Comparison of ENCODE assay signal across 10 cellular contexts in the genomic region with DNA sequence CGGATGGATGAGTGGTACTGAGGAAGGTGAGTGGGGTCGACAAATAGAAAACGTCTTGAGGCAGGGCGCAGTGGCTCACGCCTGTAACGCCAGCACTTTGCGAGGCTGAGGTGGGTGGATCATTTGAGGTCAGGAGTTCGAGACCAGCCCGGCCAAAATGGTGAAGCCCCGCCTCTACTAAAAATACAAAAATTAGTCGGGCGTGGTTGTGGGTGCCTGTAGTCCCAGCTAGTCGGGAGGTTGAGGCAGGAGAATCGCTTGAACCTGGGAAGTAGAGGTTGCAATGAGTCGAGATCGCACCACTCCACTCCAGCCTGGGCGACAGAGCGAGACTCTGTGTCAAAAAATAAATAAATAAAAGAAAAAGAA. TPM values are rescaled to one million over a fixed set of nuclear protein-coding genes. Genes with fewer than 3 reads are reported as not detected.
DNase-seq lines count a peak whose midpoint lies in the region; ATAC-seq and TF ChIP-seq lines count a peak whose summit lies in the region.
"Not testable (repeated sequence)": the region's sequence is repeated elsewhere in the genome, so short reads cannot be mapped to it uniquely, and the experiment has no call there.
"Had no signal": no experiment of that assay in that cellular context is flagged by ENCODE, and none has a peak within 500 bp of the region (broad histone marks: within the 10 kb centered on the region; RNA-seq: fewer than 3 reads in every experiment).

No MANE protein-coding gene starts in this region.

- H3K4me1 ChIP-seq in BLaER1 (peaks cover 36% of the 10 kb centered on the region), duodenal mucosa (ENCODE audit: control insufficient read depth in 1 of 2, insufficient read depth in 2 of 2, low read length in 2 of 2) (peaks cover 10 to 25% of the 10 kb centered on the region in 2 donors), iPS-18a (ENCODE audit: control insufficient read depth, low read depth, low read length) (peaks cover 24% of the 10 kb centered on the region)

- DNase-seq in HEK293T (ENCODE audit: extremely low spot score); activated naive CD4-positive, alpha-beta T cell treated with anti-CD3 and anti-CD28 coated beads for 36 hours; stimulated activated naive CD8-positive, alpha-beta T cell treated with anti-CD3 and anti-CD28 coated beads, Interleukin-15, amount 100 ng/mL, for 72 hours: not testable (repeated sequence)

- CTCF ChIA-PET in HEK293T (lab: Yijun Ruan, JAX): interaction anchor here (1.0 to 1.1 kb wide), 2 partner anchors 22 to 27 kb away, joined by 3 to 6 read pairs; no protein-coding TSS in a partner anchor
- CTCF ChIA-PET in activated naive CD4-positive, alpha-beta T cell treated with anti-CD3 and anti-CD28 coated beads for 36 hours (lab: Charles Lee): interaction anchor here (0.6 to 1.9 kb wide), 2 partner anchors 17 to 130 kb away, joined by 3 to 6 read pairs; no protein-coding TSS in a partner anchor

- TF ChIP-seq RAD21 in neural cell (conservative IDR thresholded peaks at IDR 0.05): not testable (repeated sequence)

- peak overlapping the region; percentile 82 for H3K4me3 Mint-ChIP-seq in activated naive CD4-positive, alpha-beta T cell treated with anti-CD3 and anti-CD28 coated beads for 36 hours
- peak overlapping the region; percentile 76 to 84 for H3K4me3 Mint-ChIP-seq in stimulated activated naive CD8-positive, alpha-beta T cell treated with anti-CD3 and anti-CD28 coated beads, Interleukin-15, amount 100 ng/mL, for 72 hours

- peak overlapping the region; percentile 76; the same call in 1 of the 2 replicates for H3K4me2 ChIP-seq in BLaER1
- H3K4me2 ChIP-seq in SU-DHL-6 (ENCODE audit: low read depth, low read length, poor library complexity, severe bottlenecking): peak overlapping the region; percentile 68
- H3K4me2 ChIP-seq in neural cell (ENCODE audit: low read length): peak overlapping the region; percentile 95

- intact Hi-C loops in activated naive CD4-positive, alpha-beta T cell treated with anti-CD3 and anti-CD28 coated beads for 36 hours (cut with micrococcal nuclease): loop anchor here (1.0 to 10.0 kb wide), 5 partner anchors 17 to 395 kb away; a partner anchor contains a TSS

- not testable (repeated sequence) for H4K20me1 ChIP-seq in BLaER1; SU-DHL-6 (ENCODE audit: low read depth, low read length); neural cell (ENCODE audit: insufficient read depth)

- peaks cover 68% of the 10 kb centered on the region for H3K4me1 Mint-ChIP-seq in activated naive CD4-positive, alpha-beta T cell treated with anti-CD3 and anti-CD28 coated beads for 36 hours (ENCODE audit: low read depth)
- H3K4me1 Mint-ChIP-seq in stimulated activated naive CD8-positive, alpha-beta T cell treated with anti-CD3 and anti-CD28 coated beads, Interleukin-15, amount 100 ng/mL, for 72 hours: peaks cover 83% of the 10 kb centered on the region

- H3K9ac ChIP-seq in BLaER1; duodenal mucosa (ENCODE audit: low read depth in 1 of 2, low read length in 2 of 2): not testable (repeated sequence)
- H3K9ac ChIP-seq in SU-DHL-6 (ENCODE audit: low read length) (peak overlapping the region; percentile 55), iPS-18a (ENCODE audit: low read length) (peak overlapping the region; percentile 76), neural cell (ENCODE audit: low read length) (peak overlapping the region; percentile 85)

- not testable (repeated sequence) for H3K79me2 ChIP-seq in SU-DHL-6 (ENCODE audit: insufficient read depth, low read length); neural cell (replicated peaks; ENCODE audit: insufficient read depth, low read length)

- peaks cover 45% of the 10 kb centered on the region for H3K27me3 Mint-ChIP-seq in activated naive CD4-positive, alpha-beta T cell treated with anti-CD3 and anti-CD28 coated beads for 36 hours (ENCODE audit: low read depth)
- peaks cover 73% of the 10 kb centered on the region for H3K27me3 Mint-ChIP-seq in stimulated activated naive CD8-positive, alpha-beta T cell treated with anti-CD3 and anti-CD28 coated beads, Interleukin-15, amount 100 ng/mL, for 72 hours

- H3K36me3 ChIP-seq in BLaER1; SU-DHL-6 (ENCODE audit: low read length); duodenal mucosa (ENCODE audit: control insufficient read depth in 1 of 2, insufficient read depth in 2 of 2, low read length in 2 of 2); iPS-18a (ENCODE audit: control insufficient read depth, low read depth, low read length); neural cell (ENCODE audit: insufficient read depth, low read length): not testable (repeated sequence)

- not testable (repeated sequence) for H3K27ac ChIP-seq in BLaER1; iPS-18a (ENCODE audit: low read length)
- H3K27ac ChIP-seq in SU-DHL-6 (ENCODE audit: low read depth, low read length): peak overlapping the region; percentile 90
- peak overlapping the region; percentile 32 for H3K27ac ChIP-seq in duodenal mucosa (ENCODE audit: low read depth, low read length)
- H3K27ac ChIP-seq in neural cell (ENCODE audit: low read length): peak overlapping the region; percentile 95

- not testable (repeated sequence) for H3K36me3 Mint-ChIP-seq in activated naive CD4-positive, alpha-beta T cell treated with anti-CD3 and anti-CD28 coated beads for 36 hours (ENCODE audit: low read depth)

- H3K27me3 ChIP-seq in BLaER1: peaks cover 61% of the 10 kb centered on the region
- not testable (repeated sequence) for H3K27me3 ChIP-seq in SU-DHL-6 (ENCODE audit: low read length)
- H3K27me3 ChIP-seq in duodenal mucosa (ENCODE audit: control insufficient read depth in 1 of 2, insufficient read depth in 2 of 2, low read length in 2 of 2): peaks cover 37 to 52% of the 10 kb centered on the region in 2 donors
- H3K27me3 ChIP-seq in iPS-18a (ENCODE audit: control insufficient read depth, insufficient read depth, low read length): peaks cover 24% of the 10 kb centered on the region
- H3K27me3 ChIP-seq in neural cell (ENCODE audit: insufficient read depth, low read depth, low read length): peaks cover 18% of the 10 kb centered on the region

- H3K27ac Mint-ChIP-seq in activated naive CD4-positive, alpha-beta T cell treated with anti-CD3 and anti-CD28 coated beads for 36 hours: peak overlapping the region; percentile 83
- peak overlapping the region; percentile 2 to 36 for H3K27ac Mint-ChIP-seq in stimulated activated naive CD8-positive, alpha-beta T cell treated with anti-CD3 and anti-CD28 coated beads, Interleukin-15, amount 100 ng/mL, for 72 hours

- H3K9me3 Mint-ChIP-seq in activated naive CD4-positive, alpha-beta T cell treated with anti-CD3 and anti-CD28 coated beads for 36 hours: not testable (repeated sequence)
- peaks cover 4 to 12% of the 10 kb centered on the region in 2 donors for H3K9me3 Mint-ChIP-seq in stimulated activated naive CD8-positive, alpha-beta T cell treated with anti-CD3 and anti-CD28 coated beads, Interleukin-15, amount 100 ng/mL, for 72 hours

- not testable (repeated sequence) for TF ChIP-seq CTCF in SU-DHL-6 (IDR thresholded peaks at IDR 0.05; ENCODE audit: insufficient read depth, low read length, poor library complexity, severe bottlenecking); neural cell (IDR thresholded peaks at IDR 0.05; ENCODE audit: poor library complexity, severe bottlenecking)

- ATAC-seq in stimulated activated naive CD8-positive, alpha-beta T cell treated with anti-CD3 and anti-CD28 coated beads, Interleukin-15, amount 100 ng/mL, for 72 hours: not testable (repeated sequence)

- not testable (repeated sequence) for TF ChIP-seq EP300 in neural cell (conservative IDR thresholded peaks at IDR 0.05; ENCODE audit: poor library complexity, severe bottlenecking)

- H3K9me3 ChIP-seq in BLaER1: peaks cover 21% of the 10 kb centered on the region
- H3K9me3 ChIP-seq in SU-DHL-6 (ENCODE audit: insufficient read depth, low read length); duodenal mucosa (ENCODE audit: control insufficient read depth in 1 of 2, low read length in 2 of 2); iPS-18a (ENCODE audit: control insufficient read depth, low read depth, low read length); neural cell (ENCODE audit: low read length): not testable (repeated sequence)

- POLR2A ChIA-PET in HEK293T (lab: Yijun Ruan, JAX): not testable (repeated sequence)

- H3K9me2 ChIP-seq in SU-DHL-6 (replicated peaks; ENCODE audit: insufficient read depth, low read length); neural cell (ENCODE audit: insufficient read depth, low read length): not testable (repeated sequence)

- H2AFZ ChIP-seq in SU-DHL-6 (ENCODE audit: low read depth, low read length, severe bottlenecking): peak overlapping the region; percentile 15
- H2AFZ ChIP-seq in neural cell (ENCODE audit: low read depth, low read length): peak overlapping the region; percentile 94

- not testable (repeated sequence) for H3K4me3 ChIP-seq in BLaER1
- H3K4me3 ChIP-seq in SU-DHL-6 (ENCODE audit: insufficient read depth, low read length, poor library complexity, severe bottlenecking): peak overlapping the region; percentile 57
- H3K4me3 ChIP-seq in duodenal mucosa (ENCODE audit: low read depth in 1 of 2, low read length in 2 of 2): peak overlapping the region in 1 of 2 donors; percentile 58
- H3K4me3 ChIP-seq in iPS-18a (ENCODE audit: low read length): peak overlapping the region; percentile 90
- H3K4me3 ChIP-seq in neural cell (ENCODE audit: low read length): peak overlapping the region; percentile 86

- peaks cover 40% of the 10 kb centered on the region for H3F3A ChIP-seq in SU-DHL-6 (ENCODE audit: insufficient read depth)
- H3F3A ChIP-seq in neural cell (ENCODE audit: insufficient read depth, low read length, poor library complexity, severe bottlenecking): not testable (repeated sequence)

TF ChIP-seq in HEK293T, 16 proteins besides CTCF, POLR2A, EP300 and RAD21:
- 0 out of 2 replicates have a peak, but pooled peaks have one; percentile 42 for TF ChIP-seq L3MBTL2 (conservative IDR thresholded peaks at IDR 0.05)

RNA-seq across cellular contexts. Expression of a gene that starts 0.7 kb away (rescaled TPM):
- total RNA-seq in activated naive CD4-positive, alpha-beta T cell treated with anti-CD3 and anti-CD28 coated beads for 36 hours: 1 to 10 TPM; 2.0 to 2.4 TPM
- 0.97 and 1.1 TPM in 2 replicates for polyA plus RNA-seq in neural cell
- 3.8 and 4.1 TPM in 2 replicates for polyA minus RNA-seq in neural cell
- total RNA-seq: bronchial epithelial cell, HT1080 had no signal

RNA-seq across cellular contexts. Expression of a gene that starts 35.5 kb away (rescaled TPM):
- 10 to 100 TPM; 40.2 to 41.0 TPM for total RNA-seq in activated naive CD4-positive, alpha-beta T cell treated with anti-CD3 and anti-CD28 coated beads for 36 hours
- 2.2 TPM in 1 of 2 replicates, not detected in the other for polyA plus RNA-seq in neural cell
- polyA minus RNA-seq in neural cell: not detected in 2 replicates
- total RNA-seq: HT1080 had no signal

RNA-seq across cellular contexts. Expression of a gene that starts 46.3 kb away (rescaled TPM):
- 10 to 100 TPM; 47.2 to 49.3 TPM for total RNA-seq in activated naive CD4-positive, alpha-beta T cell treated with anti-CD3 and anti-CD28 coated beads for 36 hours
- polyA plus RNA-seq in neural cell: 18.5 and 27.7 TPM in 2 replicates
- 16.7 and 20.7 TPM in 2 replicates for polyA minus RNA-seq in neural cell

RNA-seq across cellular contexts. Expression of a gene that starts 54.2 kb away (rescaled TPM):
- 100 to 1,000 TPM; 221 to 224 TPM for total RNA-seq in activated naive CD4-positive, alpha-beta T cell treated with anti-CD3 and anti-CD28 coated beads for 36 hours
- 13.1 and 20.2 TPM in 2 replicates for polyA plus RNA-seq in neural cell
- polyA minus RNA-seq in neural cell: 9.4 and 14.1 TPM in 2 replicates
